Comparison of ENCODE assay signal across 37 cellular contexts in genomic region chr2:137771064-137771463, GRCh38.
DNase-seq lines count a peak whose midpoint lies in the region; ATAC-seq and TF ChIP-seq lines count a peak whose summit lies in the region.
"Had no signal": no experiment of that assay in that cellular context is flagged by ENCODE, and none has a peak within 500 bp of the region (broad histone marks: within the 10 kb centered on the region; RNA-seq: fewer than 3 reads in every experiment).

No MANE protein-coding gene starts in this region.

- H3K4me3 Mint-ChIP-seq in GM23338: no peak overlapping the region
- H3K4me3 Mint-ChIP-seq: activated CD4-positive, alpha-beta T cell treated with anti-CD3 and anti-CD28 coated beads for 36 hours; activated CD8-positive, alpha-beta T cell treated with anti-CD3 and anti-CD28 coated beads for 36 hours; CD4-positive, CD25-positive, alpha-beta regulatory T cell; HFFc6; IgD-negative memory B cell; naive B cell; stimulated activated naive CD8-positive, alpha-beta T cell treated with anti-CD3 and anti-CD28 coated beads, Interleukin-15, amount 100 ng/mL, for 72 hours had no signal

- DNase-seq in HL-60 (ENCODE audit: low read depth in 1 of 2, low spot score in 1 of 2): no peak
- DNase-seq in GM23338 (ENCODE audit: low spot score): no peak
- DNase-seq in stimulated activated CD4-positive, alpha-beta T cell treated with anti-CD3 and anti-CD28 coated beads, Interleukin-4, amount 100 ng/mL, for 4 hours: no peak
- DNase-seq in NCI-H524 treated with DMSO at 0.1 percent for 48 hours (lab: John Stamatoyannopoulos, UW): no peak
- DNase-seq: activated CD4-positive, alpha-beta T cell treated with anti-CD3 and anti-CD28 coated beads for 36 hours; activated CD8-positive, alpha-beta memory T cell treated with anti-CD3 and anti-CD28 coated beads, Interleukin-2, amount 50 U/mL, for 48 hours; activated CD8-positive, alpha-beta T cell treated with anti-CD3 and anti-CD28 coated beads for 36 hours; activated naive CD4-positive, alpha-beta T cell treated with anti-CD3 and anti-CD28 coated beads, Interleukin-2, amount 50 U/mL, for 16 hours; Calu3; CD4-positive, CD25-positive, alpha-beta regulatory T cell; DMS79; GOT3; HFFc6; lower lobe of right lung; midbrain; naive B cell; NCI-H1092; NCI-H1694 treated with DMSO at 0.1 percent for 48 hours; NCI-H446 treated with DMSO at 0.1 percent for 48 hours; PC-9; right lobe of liver; Right ventricle myocardium superior; spleen; stimulated activated CD4-positive, alpha-beta T cell treated with anti-CD3 and anti-CD28 coated beads, Interleukin-2, amount 100 ng/mL, for 24 hours; stimulated activated CD8-positive, alpha-beta memory T cell treated with anti-CD3 and anti-CD28 coated beads, Interleukin-4, amount 100 ng/mL, for 48 hours; stimulated activated naive CD8-positive, alpha-beta T cell treated with anti-CD3 and anti-CD28 coated beads, Interleukin-15, amount 100 ng/mL, for 72 hours; T-helper 2 cell had no signal

- H3K4me1 ChIP-seq in OCI-LY3 (ENCODE audit: low read length) (peaks cover 49% of the 10 kb centered on the region), GM23338 (ENCODE audit: insufficient read depth) (peaks cover 21% of the 10 kb centered on the region)
- H3K4me1 ChIP-seq: A549, lower lobe of right lung, right lobe of liver, spleen had no signal

- peaks cover 18% of the 10 kb centered on the region for H3K4me1 Mint-ChIP-seq in GM23338
- H3K4me1 Mint-ChIP-seq: activated CD4-positive, alpha-beta T cell treated with anti-CD3 and anti-CD28 coated beads for 36 hours; CD4-positive, CD25-positive, alpha-beta regulatory T cell; IgD-negative memory B cell; naive B cell; stimulated activated naive CD8-positive, alpha-beta T cell treated with anti-CD3 and anti-CD28 coated beads, Interleukin-15, amount 100 ng/mL, for 72 hours had no signal

- no peaks in the 10 kb centered on the region for H3K9me3 ChIP-seq in OCI-LY3 (ENCODE audit: insufficient read depth, low read length)
- H3K9me3 ChIP-seq: A549, lower lobe of right lung, right lobe of liver, spleen, thoracic aorta had no signal

- H3K36me3 ChIP-seq in OCI-LY3 (replicated peaks; ENCODE audit: low read depth, low read length) (no peaks in the 10 kb centered on the region), GM23338 (ENCODE audit: insufficient read depth) (no peaks in the 10 kb centered on the region)
- H3K36me3 ChIP-seq: lower lobe of right lung, right lobe of liver, spleen, thoracic aorta had no signal

- peaks cover 2% of the 10 kb centered on the region for H3K27me3 Mint-ChIP-seq in GM23338 (ENCODE audit: insufficient read depth, low read depth, poor library complexity)
- H3K27me3 Mint-ChIP-seq: activated CD8-positive, alpha-beta T cell treated with anti-CD3 and anti-CD28 coated beads for 36 hours; IgD-negative memory B cell; naive B cell; progenitor cell of endocrine pancreas had no signal

- H3K79me2 ChIP-seq in OCI-LY3 (ENCODE audit: low read length) (no peaks in the 10 kb centered on the region), GM23338 (replicated peaks; ENCODE audit: insufficient read depth) (no peaks in the 10 kb centered on the region)
- H3K79me2 ChIP-seq: hepatocyte had no signal

- ATAC-seq in GM18858 (IDR thresholded peaks at IDR 0.05; ENCODE audit: unreplicated experiment) (peak; percentile 48), HG02623 (IDR thresholded peaks at IDR 0.05; ENCODE audit: unreplicated experiment) (peak; percentile 40), GM23338 (no peak), esophagus mucosa (no peak)
- ATAC-seq: A549; activated CD4-positive, alpha-beta T cell treated with anti-CD3 and anti-CD28 coated beads for 36 hours; activated CD8-positive, alpha-beta T cell treated with anti-CD3 and anti-CD28 coated beads for 36 hours; lower lobe of right lung; right lobe of liver; stimulated activated naive CD8-positive, alpha-beta T cell treated with anti-CD3 and anti-CD28 coated beads, Interleukin-15, amount 100 ng/mL, for 72 hours had no signal

- no peak overlapping the region for H3K9ac ChIP-seq in OCI-LY3 (ENCODE audit: low read length)

- H3K4me3 ChIP-seq in HL-60 (replicated peaks; ENCODE audit: insufficient read depth, low read length) (no peak overlapping the region), OCI-LY3 (ENCODE audit: low read length) (no peak overlapping the region), GM23338 (no peak overlapping the region)
- H3K4me3 ChIP-seq: A549, hepatocyte, lower lobe of right lung, PC-9, right lobe of liver, spleen, thoracic aorta had no signal

- peaks cover 20% of the 10 kb centered on the region for H3K9me3 Mint-ChIP-seq in GM23338
- H3K9me3 Mint-ChIP-seq: activated CD8-positive, alpha-beta T cell treated with anti-CD3 and anti-CD28 coated beads for 36 hours had no signal

- H3K4me2 ChIP-seq in OCI-LY3 (ENCODE audit: low read length) (peak overlapping the region; percentile 5), GM23338 (no peak overlapping the region)
- H3K4me2 ChIP-seq: A549, hepatocyte, PC-9 had no signal

- H4K20me1 ChIP-seq in OCI-LY3 (ENCODE audit: insufficient read depth, low read length): no peaks in the 10 kb centered on the region
- H4K20me1 ChIP-seq in GM23338 (replicated peaks; ENCODE audit: insufficient read depth): no peaks in the 10 kb centered on the region

- H3K36me3 Mint-ChIP-seq in GM23338 (ENCODE audit: low read depth): peaks cover 12% of the 10 kb centered on the region
- H3K36me3 Mint-ChIP-seq: CD4-positive, CD25-positive, alpha-beta regulatory T cell; IgD-negative memory B cell; naive B cell had no signal

- H3K27ac ChIP-seq in HL-60 (replicated peaks) (peak overlapping the region; percentile 75), OCI-LY3 (ENCODE audit: low read length) (no peak overlapping the region), GM23338 (ENCODE audit: low read depth) (no peak overlapping the region)
- H3K27ac ChIP-seq: A549, hepatocyte, lower lobe of right lung, PC-9, right lobe of liver, spleen, thoracic aorta, VCaP had no signal

- no peak for TF ChIP-seq CTCF in HL-60 (IDR thresholded peaks at IDR 0.05; ENCODE audit: insufficient read depth, low read length)
- TF ChIP-seq CTCF in OCI-LY3 (IDR thresholded peaks at IDR 0.05; ENCODE audit: low read depth, low read length): no peak
- no peak for TF ChIP-seq CTCF in GM23338 (conservative IDR thresholded peaks at IDR 0.05; ENCODE audit: low read depth in 2 of 2)

- H3K27me3 ChIP-seq in HL-60 (ENCODE audit: insufficient read depth, poor library complexity, severe bottlenecking) (no peaks in the 10 kb centered on the region), OCI-LY3 (ENCODE audit: low read depth, low read length) (no peaks in the 10 kb centered on the region), GM23338 (ENCODE audit: insufficient read depth) (no peaks in the 10 kb centered on the region)
- H3K27me3 ChIP-seq: hepatocyte, right lobe of liver, spleen had no signal

- H3K9me2 ChIP-seq in GM23338 (ENCODE audit: insufficient read depth): no peaks in the 10 kb centered on the region

- H3K27ac Mint-ChIP-seq in GM23338: no peak overlapping the region
- H3K27ac Mint-ChIP-seq: activated CD4-positive, alpha-beta T cell treated with anti-CD3 and anti-CD28 coated beads for 36 hours; activated CD8-positive, alpha-beta T cell treated with anti-CD3 and anti-CD28 coated beads for 36 hours; CD4-positive, CD25-positive, alpha-beta regulatory T cell; HFFc6; IgD-negative memory B cell; naive B cell; progenitor cell of endocrine pancreas; stimulated activated naive CD8-positive, alpha-beta T cell treated with anti-CD3 and anti-CD28 coated beads, Interleukin-15, amount 100 ng/mL, for 72 hours had no signal

- H3F3A ChIP-seq in GM23338 (replicated peaks; ENCODE audit: low read depth): no peaks in the 10 kb centered on the region

- H2AFZ ChIP-seq in OCI-LY3 (ENCODE audit: low read depth, low read length): no peak overlapping the region
- H2AFZ ChIP-seq in GM23338: no peak overlapping the region; the same call in 1 of the 2 replicates
- H2AFZ ChIP-seq: hepatocyte, PC-9 had no signal

TF ChIP-seq in GM23338, 12 proteins besides CTCF, POLR2A, EP300 and RAD21:
- TF ChIP-seq POLR2AphosphoS5 (IDR thresholded peaks at IDR 0.05; ENCODE audit: low read depth) (no peak), JUNB (IDR thresholded peaks at IDR 0.05; ENCODE audit: unreplicated experiment) (no peak), EZH2 (IDR thresholded peaks at IDR 0.05; ENCODE audit: low read depth, unreplicated experiment) (no peak), ETS1 (IDR thresholded peaks at IDR 0.05) (no peak), REST (IDR thresholded peaks at IDR 0.05; ENCODE audit: unreplicated experiment) (no peak)
TF ChIP-seq in GM23338: peak in this region for 0.

Comparison
In these comparisons a context has a peak if more than half of its experiments do, and no peak if none do; other contexts are left out.
1. ATAC-seq: peak in GM18858 (single experiment) and HG02623 (single experiment); none in GM23338 (single experiment) and esophagus mucosa (single experiment).